19 cellular contexts compared by ENCODE assay signal in genomic region chr1:182643699-182644098, GRCh38. TPM values are rescaled to one million over a fixed set of nuclear protein-coding genes. Genes with fewer than 3 reads are reported as not detected.
A peak's percentile ranks its signal among the peaks of the same experiment; 100 is the strongest.
DNase-seq lines count a peak whose midpoint lies in the region; ATAC-seq and TF ChIP-seq lines count a peak whose summit lies in the region.
"Had no signal": no experiment of that assay in that cellular context is flagged by ENCODE, and none has a peak within 500 bp of the region (broad histone marks: within the 10 kb centered on the region; RNA-seq: fewer than 3 reads in every experiment).

No MANE protein-coding gene starts in this region.

- no peak overlapping the region for H3K9ac ChIP-seq in neuronal stem cell (ENCODE audit: low read depth, low read length, poor library complexity)

- peak overlapping the region; percentile 54 for H3K18ac ChIP-seq in neuronal stem cell (ENCODE audit: low read length)

- H3K27me3 ChIP-seq in WERI-Rb-1 (ENCODE audit: insufficient read depth, low read depth, severe bottlenecking) (no peaks in the 10 kb centered on the region), neuronal stem cell (ENCODE audit: control insufficient read depth in 3 of 3, insufficient read depth in 3 of 3, low read depth in 1 of 3, low read length in 3 of 3) (no peaks in the 10 kb centered on the region)
- H3K27me3 ChIP-seq: heart right ventricle, ovary, right lobe of liver, tibial nerve had no signal

- no peak overlapping the region for H2BK120ac ChIP-seq in neuronal stem cell (ENCODE audit: low read depth, low read length)

- H3K27ac ChIP-seq in WERI-Rb-1: peak overlapping the region; percentile 37
- no peak overlapping the region for H3K27ac ChIP-seq in neuronal stem cell (replicated peaks; ENCODE audit: low read length)
- H3K27ac ChIP-seq: heart right ventricle, lower lobe of right lung, ovary, right lobe of liver, tibial nerve had no signal

- peak; percentile 55 for DNase-seq in NCI-H510A treated with DMSO at 0.1 percent for 48 hours (lab: John Stamatoyannopoulos, UW)
- DNase-seq in NCI-H510A (lab: John Stamatoyannopoulos, UW): no peak
- DNase-seq in WERI-Rb-1: peak; percentile 15
- DNase-seq in neuronal stem cell (ENCODE audit: low spot score): no peak
- DNase-seq in NCI-H1694 (lab: John Stamatoyannopoulos, UW): no peak
- DNase-seq in D341Med (ENCODE audit: low spot score): no peak
- DNase-seq: CD4-positive, alpha-beta T cell; effector CD4-positive, alpha-beta T cell; H7; heart right ventricle; lower lobe of right lung; ovary; right lobe of liver; Right ventricle myocardium superior; stimulated activated naive CD4-positive, alpha-beta T cell treated with Interleukin-2 at 50 U/mL for 16 hours had no signal

- H3K9me3 ChIP-seq in WERI-Rb-1 (ENCODE audit: severe bottlenecking) (no peaks in the 10 kb centered on the region), neuronal stem cell (replicated peaks in 1 of 2; ENCODE audit: control insufficient read depth in 2 of 2, insufficient read depth in 1 of 2, low read depth in 1 of 2, low read length in 2 of 2) (no peaks in the 10 kb centered on the region)
- H3K9me3 ChIP-seq: heart right ventricle, lower lobe of right lung, ovary, right lobe of liver, tibial nerve had no signal

- H4K91ac ChIP-seq in neuronal stem cell (ENCODE audit: low read depth, low read length, poor library complexity): no peak overlapping the region

- no CpG with 5 or more reads among the region's 3 CpGs for WGBS in neuronal stem cell (ENCODE audit: extremely low coverage in 2 of 2, insufficient read length in 2 of 2, insufficient replicate concordance in 1 of 2), 2 donors

- no peak overlapping the region for H2BK5ac ChIP-seq in neuronal stem cell (ENCODE audit: low read length)

- H3K4me1 ChIP-seq in neuronal stem cell (ENCODE audit: control insufficient read depth in 2 of 2, insufficient read depth in 1 of 2, low read depth in 1 of 2, low read length in 2 of 2): peaks cover 0 to 2% of the 10 kb centered on the region in 2 donors
- H3K4me1 ChIP-seq: heart right ventricle, lower lobe of right lung, right lobe of liver, tibial nerve had no signal

- ATAC-seq in HG02588 (IDR thresholded peaks at IDR 0.05; ENCODE audit: unreplicated experiment) (peak; percentile 48), HG03469 (IDR thresholded peaks at IDR 0.05; ENCODE audit: unreplicated experiment) (no peak)
- ATAC-seq: heart right ventricle, K562, lower lobe of right lung, right lobe of liver had no signal

- H3K4ac ChIP-seq in neuronal stem cell (ENCODE audit: low read length): no peak overlapping the region

- no peak overlapping the region for H2BK12ac ChIP-seq in neuronal stem cell (ENCODE audit: low read length)

- H2AFZ ChIP-seq in neuronal stem cell (ENCODE audit: low read length): no peak overlapping the region

- H4K8ac ChIP-seq in neuronal stem cell (ENCODE audit: low read depth, low read length): no peak overlapping the region

- H3K4me2 ChIP-seq in neuronal stem cell (ENCODE audit: insufficient read depth, low read length, poor library complexity, severe bottlenecking): no peak overlapping the region

- H3K23ac ChIP-seq in neuronal stem cell (ENCODE audit: low read depth, low read length, poor library complexity): no peak overlapping the region

- no peak overlapping the region for H3K14ac ChIP-seq in neuronal stem cell (ENCODE audit: low read length)

- no peak overlapping the region for H2BK15ac ChIP-seq in neuronal stem cell (ENCODE audit: low read length)

- H3K79me1 ChIP-seq in neuronal stem cell (ENCODE audit: low read depth, low read length): no peaks in the 10 kb centered on the region

- H3K4me3 ChIP-seq in WERI-Rb-1 (ENCODE audit: low read depth, low read length) (no peak overlapping the region), neuronal stem cell (ENCODE audit: low read length in 2 of 2) (no peak overlapping the region)
- H3K4me3 ChIP-seq: heart right ventricle, K562, lower lobe of right lung, ovary, right lobe of liver, tibial nerve had no signal

- TF ChIP-seq CTCF in WERI-Rb-1 (IDR thresholded peaks at IDR 0.05; ENCODE audit: low read depth, low read length): no peak

- H2AK5ac ChIP-seq in neuronal stem cell (ENCODE audit: low read depth, low read length): no peak overlapping the region

- no peaks in the 10 kb centered on the region for H3K36me3 ChIP-seq in WERI-Rb-1
- H3K36me3 ChIP-seq in neuronal stem cell (replicated peaks in 1 of 2; ENCODE audit: control insufficient read depth in 2 of 2, insufficient read depth in 2 of 2, low read length in 2 of 2): no peaks in the 10 kb centered on the region
- H3K36me3 ChIP-seq: heart right ventricle, lower lobe of right lung, ovary, right lobe of liver, tibial nerve had no signal

RNA-seq across cellular contexts. Expression of gene RGS16, which starts 39.5 kb away (rescaled TPM):
- 17.7 TPM for polyA plus RNA-seq in neuronal stem cell (2013, experiment 1 of 2)
- polyA plus RNA-seq in neuronal stem cell (2013, experiment 2 of 2): 17.6 TPM

RNA-seq across cellular contexts. Expression of gene RGS8, which starts 40.7 kb away (rescaled TPM):
- polyA plus RNA-seq in neuronal stem cell (2013, experiment 1 of 2): 0.56 TPM
- 0.50 TPM for polyA plus RNA-seq in neuronal stem cell (2013, experiment 2 of 2)
- polyA plus RNA-seq: heart right ventricle, K562 had no signal

RNA-seq across cellular contexts. Expression of gene RNASEL, which starts 54.6 kb away (rescaled TPM):
- polyA plus RNA-seq in neuronal stem cell (2013, experiment 1 of 2): 1.4 TPM
- 1.5 TPM for polyA plus RNA-seq in neuronal stem cell (2013, experiment 2 of 2)

Comparison
In these comparisons a context has a peak if more than half of its experiments do, and no peak if none do; other contexts are left out.
1. DNase-seq: peak in NCI-H510A treated with DMSO at 0.1 percent for 48 hours (single experiment) and WERI-Rb-1 (single experiment); none in NCI-H510A (single experiment), neuronal stem cell (single experiment), NCI-H1694 (single experiment) and D341Med (single experiment).